In genomic region chr7:421056-421991, GRCh38 we compare ENCODE assay signal across 17 cellular contexts.
DNase-seq lines count a peak whose midpoint lies in the region; ATAC-seq, FAIRE-seq and TF ChIP-seq lines count a peak whose summit lies in the region.
"Had no signal": no experiment of that assay in that cellular context is flagged by ENCODE, and none has a peak within 500 bp of the region (broad histone marks: within the 10 kb centered on the region; RNA-seq: fewer than 3 reads in every experiment).

No MANE protein-coding gene starts in this region.

- no peak for ATAC-seq in right lobe of liver
- no peak for ATAC-seq in HepG2
- ATAC-seq in GM21526 (IDR thresholded peaks at IDR 0.05; ENCODE audit: low FRiP score, unreplicated experiment) = no peak
- ATAC-seq in GM18858 (IDR thresholded peaks at IDR 0.05; ENCODE audit: unreplicated experiment) = no peak
- ATAC-seq: esophagus mucosa had no signal

- in situ Hi-C loops in HepG2 (cut with HindIII; ENCODE audit: extremely low pct_ligation_motif_present, low pct_unique_long_range_greater_than_20kb) = loop anchor here (5.0 kb wide), 1 partner anchor 89 kb away; no protein-coding TSS in a partner anchor

- no peak overlapping the region for H3K27ac ChIP-seq in right lobe of liver
- H3K27ac ChIP-seq in HepG2 (ENCODE audit: extremely low read length, insufficient read depth, low read length) = no peak overlapping the region
- H3K27ac ChIP-seq in vagina = no peak overlapping the region
- H3K27ac ChIP-seq: ascending aorta, GM23248 had no signal

- no peaks in the 10 kb centered on the region for H4K20me1 ChIP-seq in HepG2 (ENCODE audit: insufficient read depth, low read length)

- H3K79me2 ChIP-seq in HepG2 (ENCODE audit: insufficient read depth, low read length) = no peaks in the 10 kb centered on the region

- no peak for FAIRE-seq in HepG2 (lab: Jason Lieb, UNC)
- FAIRE-seq: TTC549 had no signal

- POLR2A ChIA-PET in HepG2 (lab: Yijun Ruan, JAX) = no interaction called here

- TF ChIP-seq EP300 in HepG2 (IDR thresholded peaks at IDR 0.05; ENCODE audit: low read depth in 2 of 2, low read length in 2 of 2) (no peak), HepG2 (CRISPR knock-in tag; IDR thresholded peaks at IDR 0.05; ENCODE audit: borderline replicate concordance) (no peak)

- H3K9me3 ChIP-seq in right lobe of liver (peaks cover 0 to 2% (median 0%) of the 10 kb centered on the region in 4 donors), HepG2 (ENCODE audit: low read length) (no peaks in the 10 kb centered on the region), vagina (peaks cover 5% of the 10 kb centered on the region)
- H3K9me3 ChIP-seq: ascending aorta had no signal

- H3K4me1 ChIP-seq in right lobe of liver (no peaks in the 10 kb centered on the region), HepG2 (ENCODE audit: insufficient read depth, low read length) (no peaks in the 10 kb centered on the region), vagina (peaks cover 16% of the 10 kb centered on the region)

- intact Hi-C loops in right lobe of liver (cut with DNase I) (no loop called here), HepG2 (cut with micrococcal nuclease; ENCODE audit: unreplicated experiment) (loop anchor here (10.0 kb wide), 1 partner anchor 47 kb away; no protein-coding TSS in a partner anchor), vagina (cut with DNase I) (no loop called here)

- peak in 2 of 3 donors; percentile 11 to 50 for DNase-seq in right lobe of liver
- no peak for DNase-seq in HepG2 (ENCODE audit: low spot score)
- DNase-seq in NCI-H345 treated with DMSO at 0.1 percent for 48 hours (lab: John Stamatoyannopoulos, UW; ENCODE audit: unreplicated experiment) = peak; percentile 23
- DNase-seq in iPS-NIHi7 (ENCODE audit: extremely low spot score) = peak; percentile 63
- no peak for DNase-seq in vagina (ENCODE audit: extremely low spot score in 2 of 2)
- DNase-seq: activated CD4-positive, alpha-beta T cell treated with anti-CD3 and anti-CD28 coated beads, Interleukin-2, amount 50 U/mL, for 1 hour; activated effector memory CD4-positive, alpha-beta T cell treated with anti-CD3 and anti-CD28 coated beads, Interleukin-2, amount 50 U/mL, for 16 hours; cerebellar nuclear complex; effector CD4-positive, alpha-beta T cell; GM23248; NCI-H1436; NCI-H446 had no signal

- no peak overlapping the region for H3K4me3 ChIP-seq in right lobe of liver
- H3K4me3 ChIP-seq in HepG2 (replicated peaks in 1 of 3; ENCODE audit: insufficient read depth in 1 of 3, low read depth in 2 of 3, low read length in 3 of 3) = no peak overlapping the region
- no peak overlapping the region for H3K4me3 ChIP-seq in vagina
- H3K4me3 ChIP-seq: ascending aorta, GM23248 had no signal

- WGBS in right lobe of liver (ENCODE audit: insufficient coverage, low coverage, low lambda C conversion rate, missing lambda C conversion rate) = 25% methylated on average over 14 of the region's 59 CpGs
- WGBS in HepG2 (ENCODE audit: low lambda C conversion rate) = 59% methylated on average over 42 of the region's 59 CpGs

- BruUV-seq in HepG2 (replicated peaks; lab: Mats Ljungman, UMichigan) = no TSS peak

- CTCF ChIA-PET in HepG2 (lab: Yijun Ruan, JAX; ENCODE audit: low intra/inter-chr PET ratio, low total read pairs) = no interaction called here

- TF ChIP-seq CTCF in right lobe of liver (IDR thresholded peaks at IDR 0.05) = no peak
- TF ChIP-seq CTCF in HepG2 (CRISPR knock-in tag; IDR thresholded peaks at IDR 0.05) = no peak
- no peak for TF ChIP-seq CTCF in vagina (IDR thresholded peaks at IDR 0.05)

- H3K4me2 ChIP-seq in HepG2 (ENCODE audit: low read depth, low read length) = no peak overlapping the region

- no peak overlapping the region for H2AFZ ChIP-seq in HepG2 (ENCODE audit: low read length)
- H2AFZ ChIP-seq: GM23248 had no signal

- H3K36me3 ChIP-seq in right lobe of liver (no peaks in the 10 kb centered on the region), HepG2 (replicated peaks in 1 of 2; ENCODE audit: control insufficient read depth in 1 of 2, insufficient read depth in 2 of 2, low read length in 2 of 2) (no peaks in the 10 kb centered on the region), vagina (no peaks in the 10 kb centered on the region)
- H3K36me3 ChIP-seq: ascending aorta had no signal

- TF ChIP-seq POLR2A in right lobe of liver (IDR thresholded peaks at IDR 0.05) = no peak
- TF ChIP-seq POLR2A in HepG2 (IDR thresholded peaks at IDR 0.05; ENCODE audit: insufficient read depth in 1 of 2, low read depth in 2 of 2, low read length in 2 of 2) = no peak
- TF ChIP-seq POLR2A in vagina (IDR thresholded peaks at IDR 0.05) = no peak

- no peak for TF ChIP-seq RAD21 in HepG2 (CRISPR knock-in tag; IDR thresholded peaks at IDR 0.05)

- H3K27me3 ChIP-seq in right lobe of liver (no peaks in the 10 kb centered on the region), HepG2 (ENCODE audit: control insufficient read depth in 1 of 2, insufficient read depth in 2 of 2, low read length in 2 of 2) (peaks cover 20 to 69% of the 10 kb centered on the region in 2 experiments; a peak in 4 of 5 replicates), vagina (no peaks in the 10 kb centered on the region)
- H3K27me3 ChIP-seq: ascending aorta had no signal

- no peak overlapping the region for H3K9ac ChIP-seq in HepG2 (ENCODE audit: insufficient read depth, low read depth, low read length)
- H3K9ac ChIP-seq: GM23248 had no signal

TF ChIP-seq in HepG2, 621 proteins besides CTCF, POLR2A, EP300 and RAD21:
- TF ChIP-seq SCMH1 (CRISPR knock-in tag; IDR thresholded peaks at IDR 0.05; ENCODE audit: borderline replicate concordance) (no peak), ZNF501 (CRISPR knock-in tag; IDR thresholded peaks at IDR 0.05) (no peak), ZNF724P (CRISPR knock-in tag; IDR thresholded peaks at IDR 0.05; ENCODE audit: borderline replicate concordance) (no peak), HHEX (CRISPR knock-in tag; IDR thresholded peaks at IDR 0.05) (no peak), FOXP1 (IDR thresholded peaks at IDR 0.05) (no peak), FOXP1 (CRISPR knock-in tag; IDR thresholded peaks at IDR 0.05) (no peak), ARNTL (CRISPR knock-in tag; IDR thresholded peaks at IDR 0.05) (no peak), RFX3 (CRISPR knock-in tag; IDR thresholded peaks at IDR 0.05) (no peak), ZSCAN22 (CRISPR knock-in tag; IDR thresholded peaks at IDR 0.05) (no peak), BCLAF1 (IDR thresholded peaks at IDR 0.05) (no peak), ETV6 (CRISPR knock-in tag; conservative IDR thresholded peaks at IDR 0.05) (no peak), ZNF567 (CRISPR knock-in tag; IDR thresholded peaks at IDR 0.05; ENCODE audit: borderline replicate concordance) (no peak), RARG (CRISPR knock-in tag; IDR thresholded peaks at IDR 0.05; ENCODE audit: low read depth) (no peak), GATA4 (IDR thresholded peaks at IDR 0.05; ENCODE audit: borderline replicate concordance, low read depth) (no peak), MTA1 (CRISPR knock-in tag; IDR thresholded peaks at IDR 0.05; ENCODE audit: borderline replicate concordance) (no peak), ZNF468 (CRISPR knock-in tag; IDR thresholded peaks at IDR 0.05) (no peak), IKZF1 (IDR thresholded peaks at IDR 0.05) (no peak), SKI (IDR thresholded peaks at IDR 0.05; ENCODE audit: partially characterized antibody) (no peak)
- TF ChIP-seq, protein P1, sequence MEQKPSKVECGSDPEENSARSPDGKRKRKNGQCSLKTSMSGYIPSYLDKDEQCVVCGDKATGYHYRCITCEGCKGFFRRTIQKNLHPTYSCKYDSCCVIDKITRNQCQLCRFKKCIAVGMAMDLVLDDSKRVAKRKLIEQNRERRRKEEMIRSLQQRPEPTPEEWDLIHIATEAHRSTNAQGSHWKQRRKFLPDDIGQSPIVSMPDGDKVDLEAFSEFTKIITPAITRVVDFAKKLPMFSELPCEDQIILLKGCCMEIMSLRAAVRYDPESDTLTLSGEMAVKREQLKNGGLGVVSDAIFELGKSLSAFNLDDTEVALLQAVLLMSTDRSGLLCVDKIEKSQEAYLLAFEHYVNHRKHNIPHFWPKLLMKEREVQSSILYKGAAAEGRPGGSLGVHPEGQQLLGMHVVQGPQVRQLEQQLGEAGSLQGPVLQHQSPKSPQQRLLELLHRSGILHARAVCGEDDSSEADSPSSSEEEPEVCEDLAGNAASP (CRISPR knock-in tag; IDR thresholded peaks at IDR 0.05; ENCODE audit: borderline replicate concordance) = no peak
- TF ChIP-seq, protein P2, sequence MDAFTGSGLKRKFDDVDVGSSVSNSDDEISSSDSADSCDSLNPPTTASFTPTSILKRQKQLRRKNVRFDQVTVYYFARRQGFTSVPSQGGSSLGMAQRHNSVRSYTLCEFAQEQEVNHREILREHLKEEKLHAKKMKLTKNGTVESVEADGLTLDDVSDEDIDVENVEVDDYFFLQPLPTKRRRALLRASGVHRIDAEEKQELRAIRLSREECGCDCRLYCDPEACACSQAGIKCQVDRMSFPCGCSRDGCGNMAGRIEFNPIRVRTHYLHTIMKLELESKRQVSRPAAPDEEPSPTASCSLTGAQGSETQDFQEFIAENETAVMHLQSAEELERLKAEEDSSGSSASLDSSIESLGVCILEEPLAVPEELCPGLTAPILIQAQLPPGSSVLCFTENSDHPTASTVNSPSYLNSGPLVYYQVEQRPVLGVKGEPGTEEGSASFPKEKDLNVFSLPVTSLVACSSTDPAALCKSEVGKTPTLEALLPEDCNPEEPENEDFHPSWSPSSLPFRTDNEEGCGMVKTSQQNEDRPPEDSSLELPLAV (CRISPR knock-in tag; conservative IDR thresholded peaks at IDR 0.05; ENCODE audit: low read depth) = no peak

Comparison
In these comparisons a context has a peak if more than half of its experiments do, and no peak if none do; other contexts are left out.
1. DNase-seq: peak in right lobe of liver (2 of 3), NCI-H345 treated with DMSO at 0.1 percent for 48 hours (single experiment) and iPS-NIHi7 (single experiment); none in HepG2 (single experiment) and vagina (0 of 2).